In the genomic region with DNA sequence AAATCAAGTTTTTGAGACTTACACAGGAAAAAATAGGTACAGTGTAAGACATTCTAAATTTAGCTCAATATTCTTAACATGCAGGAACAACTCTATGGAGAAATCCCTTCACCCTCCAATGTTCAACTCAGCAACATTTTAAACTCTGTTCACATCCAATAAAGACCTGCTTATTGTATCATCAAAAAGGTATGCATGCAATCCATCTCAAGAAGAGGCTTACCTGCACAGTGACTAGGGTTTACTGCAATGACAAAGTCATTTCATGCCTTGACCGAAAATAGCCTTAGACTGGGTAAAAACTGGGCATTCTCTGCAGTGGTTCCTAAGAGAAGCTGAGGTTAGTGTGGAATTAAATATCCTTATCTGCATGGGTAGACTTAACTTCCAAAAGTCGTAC, we compare ENCODE assay signal across 16 cellular contexts.
A peak's percentile ranks its signal among the peaks of the same experiment; 100 is the strongest.
DNase-seq lines count a peak whose midpoint lies in the region; ATAC-seq, FAIRE-seq and TF ChIP-seq lines count a peak whose summit lies in the region.
"Had no signal": no experiment of that assay in that cellular context is flagged by ENCODE, and none has a peak within 500 bp of the region (broad histone marks: within the 10 kb centered on the region; RNA-seq: fewer than 3 reads in every experiment).

No MANE protein-coding gene starts in this region.

- no peak for TF ChIP-seq CTCF in HepG2 (CRISPR knock-in tag; IDR thresholded peaks at IDR 0.05)
- no peak for TF ChIP-seq CTCF in right lobe of liver (IDR thresholded peaks at IDR 0.05)
- no peak for TF ChIP-seq CTCF in keratinocyte (optimal IDR thresholded peaks at IDR 0.05 in 1 of 3, IDR thresholded peaks at IDR 0.05 in 1 of 3, conservative IDR thresholded peaks at IDR 0.05 in 1 of 3; ENCODE audit: extremely low read depth in 1 of 3, insufficient read depth in 2 of 3, low read length in 3 of 3)
- TF ChIP-seq CTCF in smooth muscle cell (IDR thresholded peaks at IDR 0.05; ENCODE audit: borderline replicate concordance, insufficient read depth, poor library complexity, severe bottlenecking) = no peak

- H3K4me3 ChIP-seq in HepG2 (replicated peaks in 1 of 3; ENCODE audit: insufficient read depth in 1 of 3, low read depth in 2 of 3, low read length in 3 of 3) (no peak overlapping the region), right lobe of liver (no peak overlapping the region), keratinocyte (ENCODE audit: control insufficient read depth in 2 of 3, extremely low read depth in 1 of 3, insufficient read depth in 2 of 3, low read depth in 1 of 3, low read length in 3 of 3) (no peak overlapping the region), smooth muscle cell (no peak overlapping the region)
- H3K4me3 ChIP-seq: HAP-1 had no signal

- H3K27me3 ChIP-seq in HepG2 (ENCODE audit: control insufficient read depth in 1 of 2, insufficient read depth in 2 of 2, low read length in 2 of 2) = no peaks in the 10 kb centered on the region
- no peaks in the 10 kb centered on the region for H3K27me3 ChIP-seq in right lobe of liver
- no peaks in the 10 kb centered on the region for H3K27me3 ChIP-seq in keratinocyte (ENCODE audit: control insufficient read depth, extremely low read depth, insufficient read depth, low read length)
- H3K27me3 ChIP-seq in smooth muscle cell (ENCODE audit: low read depth) = no peaks in the 10 kb centered on the region

- CTCF ChIA-PET in HepG2 (lab: Yijun Ruan, JAX; ENCODE audit: low intra/inter-chr PET ratio, low total read pairs) = no interaction called here

- H3K79me2 ChIP-seq in HepG2 (ENCODE audit: insufficient read depth, low read length) (peaks cover 65% of the 10 kb centered on the region), keratinocyte (ENCODE audit: control insufficient read depth, insufficient read depth, low read length) (peaks cover 4% of the 10 kb centered on the region), smooth muscle cell (ENCODE audit: low read depth) (peaks cover 14% of the 10 kb centered on the region)

- dilution Hi-C loops in keratinocyte (cut with MboI; ENCODE audit: extremely low pct_ligation_motif_present, low sequenced_read_pairs) = no loop called here

- TF ChIP-seq RAD21 in HepG2 (CRISPR knock-in tag; IDR thresholded peaks at IDR 0.05) = no peak

- in situ Hi-C loops in HepG2 (cut with HindIII; ENCODE audit: extremely low pct_ligation_motif_present, low pct_unique_long_range_greater_than_20kb) = no loop called here

- no peak for FAIRE-seq in HepG2 (lab: Jason Lieb, UNC)
- peak; percentile 5 for FAIRE-seq in keratinocyte (lab: Jason Lieb, UNC)
- FAIRE-seq: GM19239, H1 had no signal

- H3K4me2 ChIP-seq in HepG2 (ENCODE audit: low read depth, low read length) = no peak overlapping the region
- no peak overlapping the region for H3K4me2 ChIP-seq in keratinocyte (ENCODE audit: control insufficient read depth, extremely low read depth, insufficient read depth, low read depth, low read length)
- H3K4me2 ChIP-seq in smooth muscle cell = no peak overlapping the region

- POLR2A ChIA-PET in HepG2 (lab: Yijun Ruan, JAX) = no interaction called here

- H3K9me3 ChIP-seq in HepG2 (ENCODE audit: low read length) (no peaks in the 10 kb centered on the region), right lobe of liver (no peaks in the 10 kb centered on the region), keratinocyte (ENCODE audit: control insufficient read depth, low read depth, low read length) (no peaks in the 10 kb centered on the region), smooth muscle cell (replicated peaks; ENCODE audit: low read depth) (no peaks in the 10 kb centered on the region)
- H3K9me3 ChIP-seq: HAP-1 had no signal

- H3K4me1 ChIP-seq in HepG2 (ENCODE audit: insufficient read depth, low read length) = peaks cover 93% of the 10 kb centered on the region
- H3K4me1 ChIP-seq in right lobe of liver = peaks cover 0 to 38% (median 6%) of the 10 kb centered on the region in 4 donors
- H3K4me1 ChIP-seq in keratinocyte (ENCODE audit: control insufficient read depth, extremely low read depth, insufficient read depth, low read length) = peaks cover 40% of the 10 kb centered on the region
- peaks cover 24% of the 10 kb centered on the region for H3K4me1 ChIP-seq in smooth muscle cell (ENCODE audit: low read depth)
- H3K4me1 ChIP-seq: HAP-1 had no signal

- no peak for TF ChIP-seq EP300 in HepG2 (IDR thresholded peaks at IDR 0.05; ENCODE audit: low read depth in 2 of 2, low read length in 2 of 2)
- TF ChIP-seq EP300 in HepG2 (CRISPR knock-in tag; IDR thresholded peaks at IDR 0.05; ENCODE audit: borderline replicate concordance) = no peak

- DNase-seq in HepG2 (ENCODE audit: low spot score) (no peak), right lobe of liver (no peak), keratinocyte (ENCODE audit: low read depth, low spot score) (no peak), smooth muscle cell (lab: John Stamatoyannopoulos, UW; ENCODE audit: unreplicated experiment) (no peak), medulla oblongata (ENCODE audit: extremely low spot score) (no peak), substantia nigra (lab: John Stamatoyannopoulos, UW) (no peak)
- DNase-seq: CD8-positive, alpha-beta T cell; COR-L47; DMS53; GF-D8 had no signal

- H2AFZ ChIP-seq in HepG2 (ENCODE audit: low read length) (no peak overlapping the region), keratinocyte (ENCODE audit: control insufficient read depth, low read length) (no peak overlapping the region), smooth muscle cell (ENCODE audit: low read depth) (no peak overlapping the region)

- peak overlapping the region; percentile 13 for H3K27ac ChIP-seq in HepG2 (ENCODE audit: extremely low read length, insufficient read depth, low read length)
- no peak overlapping the region for H3K27ac ChIP-seq in right lobe of liver
- no peak overlapping the region for H3K27ac ChIP-seq in keratinocyte (ENCODE audit: control insufficient read depth, insufficient read depth, low read length)
- H3K27ac ChIP-seq in smooth muscle cell (ENCODE audit: low read depth) = peak overlapping the region; percentile 25
- no peak overlapping the region for H3K27ac ChIP-seq in substantia nigra (ENCODE audit: low read depth, low read length, poor library complexity, severe bottlenecking)
- H3K27ac ChIP-seq: 22Rv1 had no signal

- TF ChIP-seq POLR2A in HepG2 (IDR thresholded peaks at IDR 0.05; ENCODE audit: insufficient read depth in 1 of 2, low read depth in 2 of 2, low read length in 2 of 2) (no peak), right lobe of liver (IDR thresholded peaks at IDR 0.05) (no peak)

- H4K20me1 ChIP-seq in HepG2 (ENCODE audit: insufficient read depth, low read length) (0 out of 2 replicates have a peak, but pooled peaks cover 8% of the 10 kb centered on the region), keratinocyte (ENCODE audit: control insufficient read depth, extremely low read depth, insufficient read depth, low read length) (no peaks in the 10 kb centered on the region), smooth muscle cell (ENCODE audit: low read depth) (no peaks in the 10 kb centered on the region)

- no TSS peak for BruUV-seq in HepG2 (replicated peaks; lab: Mats Ljungman, UMichigan)

- H3K9ac ChIP-seq in HepG2 (ENCODE audit: insufficient read depth, low read depth, low read length) (no peak overlapping the region), keratinocyte (ENCODE audit: control insufficient read depth, extremely low read depth, insufficient read depth, low read length) (no peak overlapping the region), smooth muscle cell (ENCODE audit: low read depth) (no peak overlapping the region)

- H3K9me1 ChIP-seq in keratinocyte (ENCODE audit: control insufficient read depth, extremely low read depth, insufficient read depth, low read length) = no peaks in the 10 kb centered on the region

- intact Hi-C loops in HepG2 (cut with micrococcal nuclease; ENCODE audit: unreplicated experiment) = no loop called here
- intact Hi-C loops in right lobe of liver (cut with DNase I) = no loop called here

- H3F3A ChIP-seq in smooth muscle cell (ENCODE audit: low read depth) = peaks cover 6% of the 10 kb centered on the region

- ATAC-seq in HepG2 (no peak), right lobe of liver (no peak), GM21786 (IDR thresholded peaks at IDR 0.05; ENCODE audit: unreplicated experiment) (no peak), HG03108 (IDR thresholded peaks at IDR 0.05; ENCODE audit: unreplicated experiment) (no peak)
- ATAC-seq: CD8-positive, alpha-beta T cell had no signal

- WGBS in HepG2 (ENCODE audit: low lambda C conversion rate) = 100% methylated on average over 2 of the region's 2 CpGs
- WGBS in right lobe of liver (ENCODE audit: insufficient coverage, low coverage, low lambda C conversion rate, missing lambda C conversion rate) = 85% methylated on average over 2 of the region's 2 CpGs
- WGBS in smooth muscle cell (ENCODE audit: low lambda C conversion rate) = 74% methylated on average over 2 of the region's 2 CpGs

- H3K36me3 ChIP-seq in HepG2 (replicated peaks in 1 of 2; ENCODE audit: control insufficient read depth in 1 of 2, insufficient read depth in 2 of 2, low read length in 2 of 2) (no peaks in the 10 kb centered on the region), right lobe of liver (no peaks in the 10 kb centered on the region), keratinocyte (ENCODE audit: control insufficient read depth in 2 of 2, extremely low read depth in 1 of 2, insufficient read depth in 2 of 2, low read length in 2 of 2) (no peaks in the 10 kb centered on the region), smooth muscle cell (ENCODE audit: low read depth) (no peaks in the 10 kb centered on the region)
- H3K36me3 ChIP-seq: HAP-1 had no signal

TF ChIP-seq in HepG2, 621 proteins besides CTCF, POLR2A, EP300 and RAD21:
- TF ChIP-seq ZNF12 (CRISPR knock-in tag; IDR thresholded peaks at IDR 0.05) = peak; percentile 51; the same call in 1 of the 2 replicates
- TF ChIP-seq, protein P1, sequence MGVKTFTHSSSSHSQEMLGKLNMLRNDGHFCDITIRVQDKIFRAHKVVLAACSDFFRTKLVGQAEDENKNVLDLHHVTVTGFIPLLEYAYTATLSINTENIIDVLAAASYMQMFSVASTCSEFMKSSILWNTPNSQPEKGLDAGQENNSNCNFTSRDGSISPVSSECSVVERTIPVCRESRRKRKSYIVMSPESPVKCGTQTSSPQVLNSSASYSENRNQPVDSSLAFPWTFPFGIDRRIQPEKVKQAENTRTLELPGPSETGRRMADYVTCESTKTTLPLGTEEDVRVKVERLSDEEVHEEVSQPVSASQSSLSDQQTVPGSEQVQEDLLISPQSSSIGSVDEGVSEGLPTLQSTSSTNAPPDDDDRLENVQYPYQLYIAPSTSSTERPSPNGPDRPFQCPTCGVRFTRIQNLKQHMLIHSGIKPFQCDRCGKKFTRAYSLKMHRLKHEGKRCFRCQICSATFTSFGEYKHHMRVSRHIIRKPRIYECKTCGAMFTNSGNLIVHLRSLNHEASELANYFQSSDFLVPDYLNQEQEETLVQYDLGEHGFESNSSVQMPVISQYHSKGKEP (CRISPR knock-in tag; IDR thresholded peaks at IDR 0.05) = no peak

Comparison
In these comparisons a context has a peak if more than half of its experiments do, and no peak if none do; other contexts are left out.
1. H3K27ac ChIP-seq: peak in HepG2 (single experiment) and smooth muscle cell (single experiment); none in right lobe of liver (0 of 3), keratinocyte (single experiment) and substantia nigra (single experiment).